Comparison of ENCODE assay signal across 1 cellular context in the genomic region with DNA sequence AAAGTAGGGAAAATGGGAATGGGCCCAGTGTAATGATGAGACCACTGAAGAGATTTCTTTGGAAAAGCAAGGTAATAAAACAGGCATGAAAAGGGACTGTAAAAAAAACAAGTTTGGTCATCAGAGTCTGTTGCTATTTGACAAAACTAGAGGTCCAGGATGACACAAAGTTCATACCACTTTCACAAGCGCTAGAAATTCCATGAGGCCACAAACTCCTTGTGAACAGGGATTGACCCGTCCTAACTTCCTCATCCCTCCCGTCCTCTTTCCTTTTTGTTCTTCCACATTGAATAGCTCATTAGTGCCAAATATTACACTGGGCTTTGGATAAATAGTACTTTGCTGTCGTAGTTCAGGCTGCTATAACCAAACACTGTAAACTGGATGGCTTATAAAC.
TF ChIP-seq lines count a peak whose summit lies in the region.

No MANE protein-coding gene starts in this region.

TF ChIP-seq in H1, 55 proteins besides CTCF, POLR2A, EP300 and RAD21 (continued from another document):
- TF ChIP-seq SIRT6 (IDR thresholded peaks at IDR 0.05; ENCODE audit: low read length) (no peak), JUN (IDR thresholded peaks at IDR 0.05; ENCODE audit: low read depth, low read length) (no peak), BCL11A (IDR thresholded peaks at IDR 0.05; ENCODE audit: low read depth in 2 of 2, low read length in 2 of 2) (no peak), NANOG (IDR thresholded peaks at IDR 0.05; ENCODE audit: insufficient read depth, low read depth, low read length, poor library complexity, severe bottlenecking) (no peak), CEBPB (IDR thresholded peaks at IDR 0.05; ENCODE audit: low read depth, low read length) (no peak), ATF3 (IDR thresholded peaks at IDR 0.05; ENCODE audit: insufficient read depth, low read depth, low read length) (no peak), POLR2AphosphoS5 (IDR thresholded peaks at IDR 0.05; ENCODE audit: low read depth, low read length) (no peak), CHD7 (IDR thresholded peaks at IDR 0.05; ENCODE audit: insufficient replicate concordance, low read length) (no peak), CTBP2 (IDR thresholded peaks at IDR 0.05; ENCODE audit: borderline replicate concordance, insufficient read depth, insufficient read length, low read length) (no peak), YY1 (IDR thresholded peaks at IDR 0.05; ENCODE audit: low read depth, low read length) (no peak), FOSL1 (IDR thresholded peaks at IDR 0.05; ENCODE audit: insufficient read depth, low read depth, low read length) (no peak), TEAD4 (IDR thresholded peaks at IDR 0.05; ENCODE audit: low read depth, low read length) (no peak), SIN3A (conservative IDR thresholded peaks at IDR 0.05 in 1 of 2, IDR thresholded peaks at IDR 0.05 in 1 of 2; ENCODE audit: low read depth in 1 of 2, low read length in 2 of 2) (no peak), ATF2 (IDR thresholded peaks at IDR 0.05; ENCODE audit: low read length) (no peak)
- TF ChIP-seq, protein P1, sequence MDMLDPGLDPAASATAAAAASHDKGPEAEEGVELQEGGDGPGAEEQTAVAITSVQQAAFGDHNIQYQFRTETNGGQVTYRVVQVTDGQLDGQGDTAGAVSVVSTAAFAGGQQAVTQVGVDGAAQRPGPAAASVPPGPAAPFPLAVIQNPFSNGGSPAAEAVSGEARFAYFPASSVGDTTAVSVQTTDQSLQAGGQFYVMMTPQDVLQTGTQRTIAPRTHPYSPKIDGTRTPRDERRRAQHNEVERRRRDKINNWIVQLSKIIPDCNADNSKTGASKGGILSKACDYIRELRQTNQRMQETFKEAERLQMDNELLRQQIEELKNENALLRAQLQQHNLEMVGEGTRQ (IDR thresholded peaks at IDR 0.05; ENCODE audit: low read length): no peak
